8 cellular contexts compared by ENCODE assay signal in genomic region chr12:106138279-106138645, GRCh38. TPM values are rescaled to one million over a fixed set of nuclear protein-coding genes. Genes with fewer than 3 reads are reported as not detected.
DNase-seq lines count a peak whose midpoint lies in the region; ATAC-seq, FAIRE-seq and TF ChIP-seq lines count a peak whose summit lies in the region.

No MANE protein-coding gene starts in this region.

- H3K9me3 ChIP-seq in SJCRH30 (replicated peaks), result no peaks in the 10 kb centered on the region
- no peaks in the 10 kb centered on the region for H3K9me3 ChIP-seq in fibroblast of lung (ENCODE audit: control insufficient read depth, insufficient read depth, low read depth, low read length)
- H3K9me3 ChIP-seq in pancreas, result no peaks in the 10 kb centered on the region

- peaks cover 8% of the 10 kb centered on the region for H3K79me2 ChIP-seq in fibroblast of lung (ENCODE audit: control insufficient read depth, insufficient read depth, low read length)

- H3K9ac ChIP-seq in fibroblast of lung (ENCODE audit: insufficient read depth, low read length), result peak overlapping the region; percentile 77

- intact Hi-C loops in pancreas (cut with DNase I), result loop anchor here in 2 of 3 donors (5.0 to 10.0 kb wide), 3 partner anchors 431 to 713 kb away; no protein-coding TSS in a partner anchor

- no peaks in the 10 kb centered on the region for H4K20me1 ChIP-seq in fibroblast of lung (ENCODE audit: control insufficient read depth, extremely low read depth, insufficient read depth, low read length)

- H3K4me3 ChIP-seq in SJCRH30 (peak overlapping the region; percentile 65), fibroblast of lung (replicated peaks in 1 of 4; ENCODE audit: control extremely low read depth in 1 of 4, insufficient read depth in 1 of 4, low read depth in 3 of 4, low read length in 4 of 4) (peak overlapping the region; percentile 66 to 80 (median 74)), pancreas (peak overlapping the region; percentile 60 to 82 (median 66))

- H3K36me3 ChIP-seq in SJCRH30 (no peaks in the 10 kb centered on the region), fibroblast of lung (ENCODE audit: control insufficient read depth, insufficient read depth, low read length) (no peaks in the 10 kb centered on the region), pancreas (no peaks in the 10 kb centered on the region)

- peak overlapping the region; percentile 87 for H3K4me2 ChIP-seq in fibroblast of lung (ENCODE audit: extremely low read depth, insufficient read depth, low read length)

- TF ChIP-seq CTCF in fibroblast of lung (conservative IDR thresholded peaks at IDR 0.05 in 1 of 2, IDR thresholded peaks at IDR 0.05 in 1 of 2; ENCODE audit: low read depth in 1 of 2, low read length in 2 of 2) (no peak), pancreas (IDR thresholded peaks at IDR 0.05) (no peak)

- no peak overlapping the region; the same call in 1 of the 2 replicates for H3K27ac ChIP-seq in SJCRH30
- peak overlapping the region; percentile 67 for H3K27ac ChIP-seq in fibroblast of lung (ENCODE audit: insufficient read depth, low read length)
- H3K27ac ChIP-seq in pancreas, result peak overlapping the region; percentile 91 to 95 (median 94)

- WGBS in pancreas, 2 donors, result 5% methylated on average over 25 to 31 of the region's 31 CpGs

- H2AFZ ChIP-seq in fibroblast of lung (ENCODE audit: low read length), result peak overlapping the region; percentile 13

- no peak for FAIRE-seq in pancreas (lab: Jason Lieb, UNC)

- ATAC-seq in pancreas, result peak in 3 of 4 donors; percentile 2 to 6 (median 2)
- ATAC-seq in HG03045 (IDR thresholded peaks at IDR 0.05; ENCODE audit: unreplicated experiment), result no peak
- ATAC-seq in HG02973 (IDR thresholded peaks at IDR 0.05; ENCODE audit: unreplicated experiment), result no peak

- H3K27me3 ChIP-seq in SJCRH30, result no peaks in the 10 kb centered on the region
- H3K27me3 ChIP-seq in fibroblast of lung (ENCODE audit: control insufficient read depth, insufficient read depth, low read length), result no peaks in the 10 kb centered on the region
- H3K27me3 ChIP-seq in pancreas, result no peaks in the 10 kb centered on the region

- H3K4me1 ChIP-seq in SJCRH30, result peaks cover 9% of the 10 kb centered on the region
- peaks cover 23% of the 10 kb centered on the region for H3K4me1 ChIP-seq in fibroblast of lung (ENCODE audit: control insufficient read depth, extremely low read depth, insufficient read depth, low read length)
- peaks cover 0 to 8% (median 0%) of the 10 kb centered on the region in 3 donors for H3K4me1 ChIP-seq in pancreas

- DNase-seq in ELR (ENCODE audit: low read depth), result peak; percentile 44
- no peak for DNase-seq in SJCRH30
- no peak for DNase-seq in fibroblast of lung (ENCODE audit: low read depth in 2 of 2)
- peak in 3 of 6 donors; percentile 25 to 77 (median 60) for DNase-seq in pancreas
- DNase-seq in mesenteric fat pad (ENCODE audit: low spot score), result no peak
- DNase-seq in SKM-1 (lab: John Stamatoyannopoulos, UW; ENCODE audit: unreplicated experiment), result no peak

RNA-seq across cellular contexts. Expression of gene NUAK1, which starts 0.5 kb away (rescaled TPM):
- total RNA-seq in SJCRH30 (2014; rRNA removed; shearing (Covaris generic)), result 4.0 and 4.4 TPM in 2 replicates
- total RNA-seq in fibroblast of lung, result 4.6 and 5.1 TPM in 2 replicates
- polyA plus RNA-seq in fibroblast of lung, result 4.6 and 20.7 TPM in 2 replicates
- 3.3 and 17.2 TPM in 2 replicates for polyA plus RNA-seq in fibroblast of lung (2012)
- polyA minus RNA-seq in fibroblast of lung (ENCODE audit: low replicate concordance), result 6.4 and 24.2 TPM in 2 replicates
- 1 to 10 TPM; 2.5 to 6.5 (median 2.6) TPM for total RNA-seq in pancreas
- polyA plus RNA-seq in pancreas, result 1 to 10 TPM; 1.6 to 2.9 TPM
- 54.4 TPM for total RNA-seq in mesenteric fat pad

Comparison
In these comparisons a context has a peak if more than half of its experiments do, and no peak if none do; other contexts are left out.
1. ATAC-seq: peak in pancreas (3 of 4); none in HG03045 (single experiment) and HG02973 (single experiment).
2. Peak in every context shown above with its lines, with median percentiles within 50 percentile points of each other: H3K4me3 ChIP-seq.